15 cellular contexts compared by ENCODE assay signal in genomic region chr10:12597800-12598750, GRCh38.
DNase-seq lines count a peak whose midpoint lies in the region; ATAC-seq and TF ChIP-seq lines count a peak whose summit lies in the region.
"Had no signal": no experiment of that assay in that cellular context is flagged by ENCODE, and none has a peak within 500 bp of the region (broad histone marks: within the 10 kb centered on the region; RNA-seq: fewer than 3 reads in every experiment).

No MANE protein-coding gene starts in this region.

- no peak overlapping the region for H3K4me3 Mint-ChIP-seq in IgD-negative memory B cell
- H3K4me3 Mint-ChIP-seq: nephron had no signal

- H3K4me1 ChIP-seq in A673 (ENCODE audit: insufficient read depth, low read length, poor library complexity, severe bottlenecking): peaks cover 20% of the 10 kb centered on the region
- H3K4me1 ChIP-seq: lower lobe of right lung had no signal

- peak; percentile 87 for DNase-seq in A673 (ENCODE audit: low spot score)
- peak; percentile 94 for DNase-seq in NCI-H345 treated with DMSO at 0.1 percent for 48 hours (lab: John Stamatoyannopoulos, UW; ENCODE audit: unreplicated experiment)
- DNase-seq in cerebellar cortex (ENCODE audit: low spot score): peak; percentile 63
- DNase-seq in LoVo (ENCODE audit: low spot score): no peak
- DNase-seq in amniotic stem cell (lab: John Stamatoyannopoulos, UW): no peak
- DNase-seq in NK-92 (lab: John Stamatoyannopoulos, UW; ENCODE audit: unreplicated experiment): no peak
- DNase-seq: activated CD8-positive, alpha-beta memory T cell treated with anti-CD3 and anti-CD28 coated beads for 24 hours; activated effector memory CD4-positive, alpha-beta T cell treated with Interleukin-2 at 50 U/mL for 16 hours; glutamatergic neuron; lower lobe of right lung; NCI-H226 had no signal

- POLR2A ChIA-PET in A673 (lab: Charles Lee; ENCODE audit: low non-redundant PET): no interaction called here

- peak overlapping the region; percentile 12 for H3K4me3 ChIP-seq in A673 (ENCODE audit: low read depth, low read length, poor library complexity, severe bottlenecking)
- H3K4me3 ChIP-seq: esophagus muscularis mucosa, lower lobe of right lung had no signal

- CTCF ChIA-PET in A673 (lab: Charles Lee): no interaction called here

- no peaks in the 10 kb centered on the region for H3K9me3 Mint-ChIP-seq in IgD-negative memory B cell

- intact Hi-C loops in A673 (cut with micrococcal nuclease; ENCODE audit: unreplicated experiment): no loop called here

- H3K9me3 ChIP-seq in A673 (ENCODE audit: low read depth, low read length, poor library complexity, severe bottlenecking): peaks cover 5% of the 10 kb centered on the region
- H3K9me3 ChIP-seq: esophagus muscularis mucosa, lower lobe of right lung had no signal

- ATAC-seq in HG02885 (IDR thresholded peaks at IDR 0.05; ENCODE audit: poor library complexity, unreplicated experiment): no peak
- ATAC-seq: lower lobe of right lung had no signal

- no peaks in the 10 kb centered on the region for H3K36me3 ChIP-seq in A673 (ENCODE audit: insufficient read depth, low read length, poor library complexity, severe bottlenecking)
- H3K36me3 ChIP-seq: esophagus muscularis mucosa, lower lobe of right lung had no signal

- no peak for TF ChIP-seq CTCF in A673 (conservative IDR thresholded peaks at IDR 0.05; ENCODE audit: low read depth, low read length)

- H3K27ac Mint-ChIP-seq in IgD-negative memory B cell: peak overlapping the region in 2 of 3 donors; percentile 40 to 47
- H3K27ac Mint-ChIP-seq: nephron had no signal

- H3K27me3 Mint-ChIP-seq in IgD-negative memory B cell: no peaks in the 10 kb centered on the region

- peaks cover 19% of the 10 kb centered on the region for H3K36me3 Mint-ChIP-seq in IgD-negative memory B cell

- peak overlapping the region; percentile 28 for H3K27ac ChIP-seq in A673 (ENCODE audit: low read depth, low read length, poor library complexity, severe bottlenecking)
- H3K27ac ChIP-seq: esophagus muscularis mucosa, lower lobe of right lung had no signal

- peaks cover 22 to 31% (median 24%) of the 10 kb centered on the region in 3 donors for H3K4me1 Mint-ChIP-seq in IgD-negative memory B cell

- H3K27me3 ChIP-seq in A673 (replicated peaks; ENCODE audit: insufficient read depth, low read depth, low read length, poor library complexity): no peaks in the 10 kb centered on the region
- H3K27me3 ChIP-seq: esophagus muscularis mucosa had no signal

- BruUV-seq in A673 (replicated peaks; lab: Mats Ljungman, UMichigan): no TSS peak

Comparison
In these comparisons a context has a peak if more than half of its experiments do, and no peak if none do; other contexts are left out.
1. DNase-seq: peak in A673 (single experiment), NCI-H345 treated with DMSO at 0.1 percent for 48 hours (single experiment) and cerebellar cortex (single experiment); none in LoVo (single experiment), amniotic stem cell (single experiment) and NK-92 (single experiment).